Comparison of ENCODE assay signal across 9 cellular contexts in the genomic region with DNA sequence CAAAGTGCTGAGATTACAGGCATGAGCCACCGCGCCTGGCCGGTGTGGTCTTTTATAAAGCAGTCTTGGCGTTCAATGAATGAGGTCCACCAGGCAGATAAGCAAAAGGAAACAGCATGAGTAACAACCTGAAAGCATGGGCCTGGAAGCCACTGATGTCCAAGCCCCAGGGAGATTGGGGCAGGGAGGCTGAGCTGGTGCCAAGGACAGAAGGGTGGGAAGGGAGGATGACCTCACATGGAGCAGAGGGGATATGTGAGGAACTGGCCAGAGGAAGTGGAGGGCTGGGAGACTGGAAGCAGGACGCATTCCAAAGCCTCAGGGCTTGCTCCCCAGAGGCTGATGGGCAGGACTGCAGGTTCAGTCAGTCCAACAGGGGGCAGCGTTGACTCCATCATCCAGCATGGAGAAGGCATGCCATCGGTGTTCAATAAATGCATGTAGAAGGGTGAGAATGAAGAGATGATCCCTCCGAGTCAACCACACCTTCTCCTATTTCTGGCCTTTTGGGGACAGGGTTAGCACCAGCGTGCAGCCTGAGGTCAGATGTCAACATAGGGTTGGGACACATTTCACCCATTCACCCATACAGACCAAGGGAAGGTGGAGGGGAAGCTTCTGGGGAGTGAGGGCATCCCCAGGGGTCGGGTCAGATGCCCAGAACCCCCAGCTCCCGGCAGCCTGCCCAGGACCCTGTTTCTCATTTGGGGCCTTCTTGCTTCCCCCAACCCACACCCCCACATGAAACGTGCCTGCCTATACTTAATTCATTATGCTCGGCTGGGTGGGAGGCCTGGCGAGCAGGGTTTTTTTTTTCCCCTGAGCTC. TPM values are rescaled to one million over a fixed set of nuclear protein-coding genes. Genes with fewer than 3 reads are reported as not detected.
DNase-seq lines count a peak whose midpoint lies in the region; ATAC-seq and TF ChIP-seq lines count a peak whose summit lies in the region.
"Had no signal": no experiment of that assay in that cellular context is flagged by ENCODE, and none has a peak within 500 bp of the region (broad histone marks: within the 10 kb centered on the region; RNA-seq: fewer than 3 reads in every experiment).

No MANE protein-coding gene starts in this region.

- DNase-seq in AG04449 (ENCODE audit: low read depth, low spot score), result no peak
- peak; percentile 86 for DNase-seq in H9
- peak; percentile 70 for DNase-seq in activated CD8-positive, alpha-beta memory T cell treated with anti-CD3 and anti-CD28 coated beads, Interleukin-2, amount 50 U/mL, for 48 hours
- DNase-seq in iPS DF 19.7 (ENCODE audit: low read depth, low spot score), result peak; percentile 61
- no peak for DNase-seq in transverse colon
- DNase-seq in epidermal melanocyte (ENCODE audit: insufficient read length, low spot score), result no peak

- peaks cover 3% of the 10 kb centered on the region for H3K27me3 Mint-ChIP-seq in H9 (ENCODE audit: low read depth)
- H3K27me3 Mint-ChIP-seq: activated naive CD8-positive, alpha-beta T cell had no signal

- in situ Hi-C loops in transverse colon (cut with MboI; ENCODE audit: low pct_ligation_motif_present in 1 of 4, low pct_unique_long_range_greater_than_20kb in 1 of 4, low sequenced_read_pairs in 3 of 4), result no loop called here

- H3K27me3 ChIP-seq in H9 (ENCODE audit: insufficient read depth, low read length) (no peaks in the 10 kb centered on the region), transverse colon (no peaks in the 10 kb centered on the region)

- no peak for ATAC-seq in HG02642 (IDR thresholded peaks at IDR 0.05; ENCODE audit: poor library complexity, unreplicated experiment)
- ATAC-seq in HG03095 (IDR thresholded peaks at IDR 0.05; ENCODE audit: unreplicated experiment), result no peak

- no peaks in the 10 kb centered on the region for H3K9me3 Mint-ChIP-seq in H9

- no peak overlapping the region for H2BK12ac ChIP-seq in H9 (ENCODE audit: insufficient read length, low read depth, low read length)

- H3K56ac ChIP-seq in H9 (ENCODE audit: insufficient read length, low read depth, low read length), result no peak overlapping the region

- H3K4me1 ChIP-seq in H9 (ENCODE audit: insufficient read depth, low read length) (0 out of 2 replicates have a peak, but pooled peaks cover 2% of the 10 kb centered on the region), transverse colon (peaks cover 7 to 17% (median 13%) of the 10 kb centered on the region in 4 donors)

- H3K4ac ChIP-seq in H9 (ENCODE audit: low read depth, low read length), result no peak overlapping the region

- H2AK5ac ChIP-seq in H9 (ENCODE audit: insufficient read length, low read length), result no peak overlapping the region

- no peak for TF ChIP-seq EP300 in transverse colon (IDR thresholded peaks at IDR 0.05; ENCODE audit: low read depth)

- H3K23me2 ChIP-seq in H9 (ENCODE audit: insufficient read length, low read depth, low read length, poor library complexity, severe bottlenecking), result peaks cover 6% of the 10 kb centered on the region

- H3K9ac ChIP-seq in H9 (ENCODE audit: extremely low read depth, insufficient read length, low read length), result no peak overlapping the region

- intact Hi-C loops in transverse colon (cut with DNase I; ENCODE audit: low total_unique reads), result no loop called here

- no peak overlapping the region for H3K27ac ChIP-seq in H9 (ENCODE audit: insufficient read length, low read depth, low read length)
- no peak overlapping the region for H3K27ac ChIP-seq in transverse colon

- no peak overlapping the region for H2BK120ac ChIP-seq in H9 (ENCODE audit: low read depth, low read length, poor library complexity, severe bottlenecking)

- H3K4me3 ChIP-seq in AG04449 (ENCODE audit: low read depth, low read length) (no peak overlapping the region), transverse colon (no peak overlapping the region)

- no peaks in the 10 kb centered on the region for H4K20me1 ChIP-seq in H9 (ENCODE audit: control insufficient read depth, insufficient read depth, insufficient read length)

- H3K23ac ChIP-seq in H9 (ENCODE audit: insufficient read length, low read depth, low read length), result no peak overlapping the region

- no peak overlapping the region for H3K18ac ChIP-seq in H9 (ENCODE audit: insufficient read length, low read depth, low read length)

- no peaks in the 10 kb centered on the region for H3K79me1 ChIP-seq in H9 (ENCODE audit: insufficient read depth, low read depth, low read length, poor library complexity, severe bottlenecking)

- no peak overlapping the region for H4K91ac ChIP-seq in H9 (ENCODE audit: insufficient read length, low read depth, low read length)

- H3T11ph ChIP-seq in H9 (ENCODE audit: low read length), result no peak overlapping the region

- TF ChIP-seq CTCF in AG04449 (IDR thresholded peaks at IDR 0.05; ENCODE audit: insufficient read depth, low read length, missing control alignments), result peak; percentile 59
- TF ChIP-seq CTCF in H9 (conservative IDR thresholded peaks at IDR 0.05), result peak; percentile 80
- TF ChIP-seq CTCF in transverse colon (IDR thresholded peaks at IDR 0.05), result peak in 3 of 5 experiments; percentile 12 to 24 (median 13)

- H4K5ac ChIP-seq in H9 (ENCODE audit: insufficient read length, low read depth, low read length), result no peak overlapping the region

- no peak overlapping the region for H3K27ac Mint-ChIP-seq in H9
- H3K27ac Mint-ChIP-seq: activated naive CD8-positive, alpha-beta T cell had no signal

- no peak overlapping the region for H3K4me2 ChIP-seq in H9 (ENCODE audit: insufficient read depth, insufficient read length, low read length)

- no peaks in the 10 kb centered on the region for H3K9me3 ChIP-seq in H9 (ENCODE audit: control insufficient read depth, low read depth, low read length)
- H3K9me3 ChIP-seq in transverse colon, result no peaks in the 10 kb centered on the region

- POLR2A ChIA-PET in AG04449 (lab: Yijun Ruan, JAX), result no interaction called here

- no peak overlapping the region for H2BK5ac ChIP-seq in H9 (ENCODE audit: insufficient read length, low read length)

- no peaks in the 10 kb centered on the region for H3K36me3 ChIP-seq in transverse colon

- H2AFZ ChIP-seq in H9 (ENCODE audit: low read length), result no peak overlapping the region

- H3K4me3 Mint-ChIP-seq in H9, result no peak overlapping the region
- H3K4me3 Mint-ChIP-seq: activated naive CD8-positive, alpha-beta T cell had no signal

- TF ChIP-seq POLR2A in transverse colon (IDR thresholded peaks at IDR 0.05), result no peak

- no peaks in the 10 kb centered on the region for H3K79me2 ChIP-seq in H9 (ENCODE audit: insufficient read depth, low read length)

- no peak overlapping the region for H3K14ac ChIP-seq in H9 (ENCODE audit: insufficient read depth, low read length)

- H2BK20ac ChIP-seq in H9 (ENCODE audit: low read depth, low read length, poor library complexity, severe bottlenecking), result no peak overlapping the region

- no peaks in the 10 kb centered on the region for H3K36me3 Mint-ChIP-seq in H9 (ENCODE audit: insufficient read depth in 1 of 3, low read depth in 3 of 3)
- H3K36me3 Mint-ChIP-seq: activated naive CD8-positive, alpha-beta T cell had no signal

- CTCF ChIA-PET in AG04449 (lab: Yijun Ruan, JAX), result interaction anchor here (0.6 to 10.0 kb wide), 11 partner anchors 11 to 506 kb away, joined by 3 to 70 read pairs (median 6); a partner anchor contains a TSS

- WGBS in H9 (ENCODE audit: extremely low coverage, insufficient read length, low lambda C conversion rate), result no CpG with 5 or more reads among the region's 14 CpGs
- 84% methylated on average over 14 of the region's 14 CpGs; no CpG with 5 or more reads in 1 of the 2 donors for WGBS in transverse colon (ENCODE audit: low coverage in 1 of 2), 2 donors

- peaks cover 14 to 24% of the 10 kb centered on the region in 2 experiments for H3K4me1 Mint-ChIP-seq in H9

- H4K8ac ChIP-seq in H9 (replicated peaks; ENCODE audit: insufficient read length, low read depth, low read length), result no peak overlapping the region

- H2BK15ac ChIP-seq in H9 (ENCODE audit: low read depth, low read length), result no peak overlapping the region

RNA-seq across cellular contexts. Expression of a gene that starts 14.8 kb away (rescaled TPM):
- 0.24 TPM in 2 replicates for total RNA-seq in H9 (2021)
- total RNA-seq in transverse colon, result 10 to 100 TPM in 1 of 4 donors, 1 to 10 TPM in 1, under 1 TPM in 1, not detected in 1; 0.82 to 16.1 (median 1.4) TPM

RNA-seq across cellular contexts. Expression of a gene that starts 29.0 kb away (rescaled TPM):
- 0.99 and 1.0 TPM in 2 replicates for total RNA-seq in H9 (2021)
- 1 to 10 TPM in 2 of 4 donors, under 1 TPM in 1, not detected in 1; 0.60 to 2.5 (median 1.4) TPM for total RNA-seq in transverse colon

Comparison
In these comparisons a context has a peak if more than half of its experiments do, and no peak if none do; other contexts are left out.
1. DNase-seq: peak in H9 (single experiment), activated CD8-positive, alpha-beta memory T cell treated with anti-CD3 and anti-CD28 coated beads, Interleukin-2, amount 50 U/mL, for 48 hours (single experiment) and iPS DF 19.7 (single experiment); none in AG04449 (single experiment), transverse colon (single experiment) and epidermal melanocyte (single experiment).
2. CTCF ChIP-seq: peak in every context shown above with its lines; median percentile 80 in H9; 59 in AG04449; 13 in transverse colon.